Comparison of ENCODE assay signal across 19 cellular contexts in genomic region chr14:89435527-89436273, GRCh38. TPM values are rescaled to one million over a fixed set of nuclear protein-coding genes. Genes with fewer than 3 reads are reported as not detected.
DNase-seq lines count a peak whose midpoint lies in the region; ATAC-seq lines count a peak whose summit lies in the region.
"Had no signal": no experiment of that assay in that cellular context is flagged by ENCODE, and none has a peak within 500 bp of the region (broad histone marks: within the 10 kb centered on the region; RNA-seq: fewer than 3 reads in every experiment).

No MANE protein-coding gene starts in this region.

- H3K4me3 ChIP-seq in skeletal muscle tissue (ENCODE audit: low read length in 3 of 3): peak overlapping the region in 2 of 3 donors; percentile 14 to 55
- H3K4me3 ChIP-seq: heart right ventricle, K562, spleen, stomach, vagina had no signal

- H3K4me3 Mint-ChIP-seq in activated naive CD4-positive, alpha-beta T cell treated with anti-CD3 and anti-CD28 coated beads, Interleukin-2, amount 50 U/mL, for 24 hours: no peak overlapping the region
- no peak overlapping the region for H3K4me3 Mint-ChIP-seq in activated naive CD4-positive, alpha-beta T cell treated with anti-CD3 and anti-CD28 coated beads, Interleukin-2, amount 10 ng/mL, durations not matched to agents 7 days and 5 days
- H3K4me3 Mint-ChIP-seq in T-helper 17 cell: no peak overlapping the region
- H3K4me3 Mint-ChIP-seq: T-helper 1 cell treated with Interleukin-12 subunit alpha and Interleukin-12 subunit beta and Interleukin-4 antibody, amounts not matched to agents 30 μg/mL and 1 μg/mL, for 36 hours had no signal

- no peaks in the 10 kb centered on the region for H3K36me3 ChIP-seq in skeletal muscle tissue (ENCODE audit: control insufficient read depth in 3 of 3, insufficient read depth in 3 of 3, low read length in 3 of 3)
- H3K36me3 ChIP-seq: heart right ventricle, spleen, stomach, vagina had no signal

- peak overlapping the region; percentile 55 for H3K27ac Mint-ChIP-seq in activated naive CD4-positive, alpha-beta T cell treated with anti-CD3 and anti-CD28 coated beads, Interleukin-2, amount 50 U/mL, for 24 hours
- no peak overlapping the region for H3K27ac Mint-ChIP-seq in activated naive CD4-positive, alpha-beta T cell treated with anti-CD3 and anti-CD28 coated beads, Interleukin-2, amount 10 ng/mL, durations not matched to agents 7 days and 5 days
- H3K27ac Mint-ChIP-seq in T-helper 17 cell: peak overlapping the region; percentile 92
- H3K27ac Mint-ChIP-seq: T-helper 1 cell treated with Interleukin-12 subunit alpha and Interleukin-12 subunit beta and Interleukin-4 antibody, amounts not matched to agents 30 μg/mL and 1 μg/mL, for 36 hours had no signal

- intact Hi-C loops in posterior vena cava (cut with DNase I): no loop called here

- CTCF ChIA-PET in activated naive CD4-positive, alpha-beta T cell treated with anti-CD3 and anti-CD28 coated beads, Interleukin-2, amount 10 ng/mL, durations not matched to agents 7 days and 5 days (lab: Charles Lee): no interaction called here

- peaks cover 64% of the 10 kb centered on the region for H3K4me1 Mint-ChIP-seq in activated naive CD4-positive, alpha-beta T cell treated with anti-CD3 and anti-CD28 coated beads, Interleukin-2, amount 50 U/mL, for 24 hours
- H3K4me1 Mint-ChIP-seq in activated naive CD4-positive, alpha-beta T cell treated with anti-CD3 and anti-CD28 coated beads, Interleukin-2, amount 10 ng/mL, durations not matched to agents 7 days and 5 days: peaks cover 25% of the 10 kb centered on the region
- peaks cover 33% of the 10 kb centered on the region for H3K4me1 Mint-ChIP-seq in T-helper 17 cell

- H3K36me3 Mint-ChIP-seq in activated naive CD4-positive, alpha-beta T cell treated with anti-CD3 and anti-CD28 coated beads, Interleukin-2, amount 50 U/mL, for 24 hours: peaks cover 11% of the 10 kb centered on the region
- H3K36me3 Mint-ChIP-seq in activated naive CD4-positive, alpha-beta T cell treated with anti-CD3 and anti-CD28 coated beads, Interleukin-2, amount 10 ng/mL, durations not matched to agents 7 days and 5 days: peaks cover 20% of the 10 kb centered on the region
- H3K36me3 Mint-ChIP-seq in T-helper 17 cell (ENCODE audit: low read depth): no peaks in the 10 kb centered on the region

- no peak for DNase-seq in activated naive CD4-positive, alpha-beta T cell treated with anti-CD3 and anti-CD28 coated beads, Interleukin-2, amount 10 ng/mL, durations not matched to agents 7 days and 5 days
- DNase-seq in T-helper 17 cell: no peak
- peak; percentile 73 for DNase-seq in glomerular visceral epithelial cell (ENCODE audit: extremely low spot score)
- DNase-seq in posterior vena cava (ENCODE audit: low spot score): no peak
- DNase-seq: activated T-cell treated with anti-CD3 and anti-CD28 coated beads, Interleukin-2, amount 50 U/mL, for 48 hours; heart right ventricle; NCI-H1105 treated with DMSO at 0.1 percent for 48 hours; NCI-H345; spleen; stomach had no signal

- H3K9me3 ChIP-seq in T-helper 17 cell (ENCODE audit: control insufficient read depth, low read length, poor library complexity, severe bottlenecking) (no peaks in the 10 kb centered on the region), skeletal muscle tissue (ENCODE audit: control insufficient read depth in 3 of 3, low read length in 3 of 3) (no peaks in the 10 kb centered on the region)
- H3K9me3 ChIP-seq: heart right ventricle, spleen, stomach, vagina had no signal

- no peak for ATAC-seq in T-helper 17 cell
- ATAC-seq in GM19351 (IDR thresholded peaks at IDR 0.05; ENCODE audit: unreplicated experiment): no peak
- ATAC-seq in GM18867 (IDR thresholded peaks at IDR 0.05; ENCODE audit: unreplicated experiment): no peak
- ATAC-seq: K562, Right ventricle myocardium inferior had no signal

- no peaks in the 10 kb centered on the region for H3K9me3 Mint-ChIP-seq in activated naive CD4-positive, alpha-beta T cell treated with anti-CD3 and anti-CD28 coated beads, Interleukin-2, amount 50 U/mL, for 24 hours
- no peaks in the 10 kb centered on the region for H3K9me3 Mint-ChIP-seq in activated naive CD4-positive, alpha-beta T cell treated with anti-CD3 and anti-CD28 coated beads, Interleukin-2, amount 10 ng/mL, durations not matched to agents 7 days and 5 days
- H3K9me3 Mint-ChIP-seq: T-helper 1 cell treated with Interleukin-12 subunit alpha and Interleukin-12 subunit beta and Interleukin-4 antibody, amounts not matched to agents 30 μg/mL and 1 μg/mL, for 36 hours had no signal

- peak overlapping the region; percentile 44 for H3K27ac ChIP-seq in skeletal muscle tissue (ENCODE audit: low read depth, low read length)
- H3K27ac ChIP-seq: parathyroid adenoma, stomach, vagina had no signal

- peaks cover 4 to 11% (median 10%) of the 10 kb centered on the region in 3 donors for H3K4me1 ChIP-seq in skeletal muscle tissue (ENCODE audit: control insufficient read depth in 3 of 3, insufficient read depth in 3 of 3, low read length in 3 of 3)

- H3K9ac ChIP-seq in skeletal muscle tissue (ENCODE audit: low read depth in 1 of 3, low read length in 3 of 3): no peak overlapping the region
- H3K9ac ChIP-seq: parathyroid adenoma had no signal

- H3K27me3 ChIP-seq in skeletal muscle tissue (ENCODE audit: control insufficient read depth in 3 of 3, insufficient read depth in 3 of 3, low read length in 3 of 3): no peaks in the 10 kb centered on the region
- H3K27me3 ChIP-seq: heart right ventricle, spleen, stomach, vagina had no signal

- H3K27me3 Mint-ChIP-seq in activated naive CD4-positive, alpha-beta T cell treated with anti-CD3 and anti-CD28 coated beads, Interleukin-2, amount 50 U/mL, for 24 hours: no peaks in the 10 kb centered on the region
- H3K27me3 Mint-ChIP-seq in activated naive CD4-positive, alpha-beta T cell treated with anti-CD3 and anti-CD28 coated beads, Interleukin-2, amount 10 ng/mL, durations not matched to agents 7 days and 5 days: no peaks in the 10 kb centered on the region
- H3K27me3 Mint-ChIP-seq in T-helper 17 cell: no peaks in the 10 kb centered on the region

RNA-seq across cellular contexts. Expression of gene FOXN3, which starts 18.7 kb away (rescaled TPM):
- total RNA-seq in T-helper 17 cell (100 to 1,000 TPM; 116 to 117 TPM), skeletal muscle tissue (31.8 TPM), posterior vena cava (100 to 1,000 TPM; 138 to 142 TPM)
